7 cellular contexts compared by ENCODE assay signal in genomic region chr6:143447865-143448264, GRCh38. TPM values are rescaled to one million over a fixed set of nuclear protein-coding genes. Genes with fewer than 3 reads are reported as not detected.
DNase-seq lines count a peak whose midpoint lies in the region; ATAC-seq and TF ChIP-seq lines count a peak whose summit lies in the region.
"Not testable (repeated sequence)": the region's sequence is repeated elsewhere in the genome, so short reads cannot be mapped to it uniquely, and the experiment has no call there.

No MANE protein-coding gene starts in this region.

- not testable (repeated sequence) for H3K36me3 ChIP-seq in CD4-positive, CD25-positive, alpha-beta regulatory T cell (ENCODE audit: control insufficient read depth, insufficient read depth, low read length); HEK293 (ENCODE audit: control insufficient read depth in 2 of 2, insufficient read depth in 1 of 2, low read length in 2 of 2)

- peak overlapping the region in 1 of 3 donors; percentile 74 for H3K27ac Mint-ChIP-seq in CD4-positive, CD25-positive, alpha-beta regulatory T cell
- not testable (repeated sequence) for H3K27ac Mint-ChIP-seq in activated T-cell treated with anti-CD3 and anti-CD28 coated beads, Interleukin-2, amount 50 U/mL, for 24 hours; activated T-helper 17 cell treated with anti-CD3 and anti-CD28 coated beads, Interleukin-2, amount 50 U/mL, for 72 hours; activated naive CD4-positive, alpha-beta T cell treated with anti-CD3 and anti-CD28 coated beads, Interleukin-2, amount 50 U/mL, for 24 hours; neural crest cell (ENCODE audit: unreplicated experiment)
- peak overlapping the region; percentile 56 for H3K27ac Mint-ChIP-seq in activated naive CD8-positive, alpha-beta T cell treated with anti-CD3 and anti-CD28 coated beads, Interleukin-2, amount 50 U/mL, for 24 hours

- H3K4me3 ChIP-seq in CD4-positive, CD25-positive, alpha-beta regulatory T cell (ENCODE audit: low read depth, low read length); HEK293 (ENCODE audit: low read depth, low read length): not testable (repeated sequence)

- not testable (repeated sequence) for H3K27ac ChIP-seq in CD4-positive, CD25-positive, alpha-beta regulatory T cell (ENCODE audit: insufficient read depth, low read length, poor library complexity, severe bottlenecking); HEK293 (ENCODE audit: extremely low read depth, low read depth, low read length)

- ATAC-seq in CD4-positive, CD25-positive, alpha-beta regulatory T cell (ENCODE audit: low read depth in 2 of 2); activated T-helper 17 cell treated with anti-CD3 and anti-CD28 coated beads, Interleukin-2, amount 50 U/mL, for 72 hours (replicated peaks); activated naive CD8-positive, alpha-beta T cell treated with anti-CD3 and anti-CD28 coated beads, Interleukin-2, amount 50 U/mL, for 24 hours: not testable (repeated sequence)

- H3K4me1 ChIP-seq in CD4-positive, CD25-positive, alpha-beta regulatory T cell (ENCODE audit: control insufficient read depth, insufficient read depth, low read length, poor library complexity, severe bottlenecking) = peaks cover 29% of the 10 kb centered on the region
- not testable (repeated sequence) for H3K4me1 ChIP-seq in HEK293 (ENCODE audit: control insufficient read depth, insufficient read depth, low read length)

- H3K9me3 Mint-ChIP-seq in CD4-positive, CD25-positive, alpha-beta regulatory T cell; activated T-cell treated with anti-CD3 and anti-CD28 coated beads, Interleukin-2, amount 50 U/mL, for 24 hours; activated T-helper 17 cell treated with anti-CD3 and anti-CD28 coated beads, Interleukin-2, amount 50 U/mL, for 72 hours; activated naive CD4-positive, alpha-beta T cell treated with anti-CD3 and anti-CD28 coated beads, Interleukin-2, amount 50 U/mL, for 24 hours; activated naive CD8-positive, alpha-beta T cell treated with anti-CD3 and anti-CD28 coated beads, Interleukin-2, amount 50 U/mL, for 24 hours; neural crest cell: not testable (repeated sequence)

- DNase-seq in CD4-positive, CD25-positive, alpha-beta regulatory T cell; activated T-cell treated with anti-CD3 and anti-CD28 coated beads, Interleukin-2, amount 50 U/mL, for 24 hours; activated naive CD8-positive, alpha-beta T cell treated with anti-CD3 and anti-CD28 coated beads, Interleukin-2, amount 50 U/mL, for 24 hours; neural crest cell (ENCODE audit: low read depth, low spot score): not testable (repeated sequence)

- peak overlapping the region in 3 of 4 donors; percentile 8 to 46 (median 27) for H3K4me3 Mint-ChIP-seq in CD4-positive, CD25-positive, alpha-beta regulatory T cell
- peak overlapping the region; percentile 35 for H3K4me3 Mint-ChIP-seq in activated T-cell treated with anti-CD3 and anti-CD28 coated beads, Interleukin-2, amount 50 U/mL, for 24 hours
- H3K4me3 Mint-ChIP-seq in activated T-helper 17 cell treated with anti-CD3 and anti-CD28 coated beads, Interleukin-2, amount 50 U/mL, for 72 hours = peak overlapping the region; percentile 45
- peak overlapping the region; percentile 52 for H3K4me3 Mint-ChIP-seq in activated naive CD4-positive, alpha-beta T cell treated with anti-CD3 and anti-CD28 coated beads, Interleukin-2, amount 50 U/mL, for 24 hours
- H3K4me3 Mint-ChIP-seq in activated naive CD8-positive, alpha-beta T cell treated with anti-CD3 and anti-CD28 coated beads, Interleukin-2, amount 50 U/mL, for 24 hours = peak overlapping the region; percentile 34
- H3K4me3 Mint-ChIP-seq in neural crest cell = peak overlapping the region; percentile 70

- not testable (repeated sequence) for H3K27me3 Mint-ChIP-seq in CD4-positive, CD25-positive, alpha-beta regulatory T cell; activated T-cell treated with anti-CD3 and anti-CD28 coated beads, Interleukin-2, amount 50 U/mL, for 24 hours; activated T-helper 17 cell treated with anti-CD3 and anti-CD28 coated beads, Interleukin-2, amount 50 U/mL, for 72 hours; activated naive CD4-positive, alpha-beta T cell treated with anti-CD3 and anti-CD28 coated beads, Interleukin-2, amount 50 U/mL, for 24 hours; activated naive CD8-positive, alpha-beta T cell treated with anti-CD3 and anti-CD28 coated beads, Interleukin-2, amount 50 U/mL, for 24 hours; neural crest cell (ENCODE audit: low read depth)

- POLR2A ChIA-PET in HEK293 (lab: Yijun Ruan, JAX) = not testable (repeated sequence)

- peaks cover 36 to 54% (median 44%) of the 10 kb centered on the region in 4 donors for H3K4me1 Mint-ChIP-seq in CD4-positive, CD25-positive, alpha-beta regulatory T cell
- peaks cover 51% of the 10 kb centered on the region for H3K4me1 Mint-ChIP-seq in activated T-cell treated with anti-CD3 and anti-CD28 coated beads, Interleukin-2, amount 50 U/mL, for 24 hours (ENCODE audit: low read depth)
- peaks cover 11% of the 10 kb centered on the region for H3K4me1 Mint-ChIP-seq in activated T-helper 17 cell treated with anti-CD3 and anti-CD28 coated beads, Interleukin-2, amount 50 U/mL, for 72 hours
- peaks cover 41% of the 10 kb centered on the region for H3K4me1 Mint-ChIP-seq in activated naive CD4-positive, alpha-beta T cell treated with anti-CD3 and anti-CD28 coated beads, Interleukin-2, amount 50 U/mL, for 24 hours
- H3K4me1 Mint-ChIP-seq in activated naive CD8-positive, alpha-beta T cell treated with anti-CD3 and anti-CD28 coated beads, Interleukin-2, amount 50 U/mL, for 24 hours = peaks cover 40% of the 10 kb centered on the region
- peaks cover 26% of the 10 kb centered on the region for H3K4me1 Mint-ChIP-seq in neural crest cell

- CTCF ChIA-PET in HEK293 (lab: Yijun Ruan, JAX) = interaction anchor here (0.7 to 1.1 kb wide), 3 partner anchors 20 to 600 kb away, joined by 3 to 5 read pairs (median 3); no protein-coding TSS in a partner anchor

- not testable (repeated sequence) for H3K27me3 ChIP-seq in CD4-positive, CD25-positive, alpha-beta regulatory T cell (ENCODE audit: control insufficient read depth, insufficient read depth, low read length)

- not testable (repeated sequence) for H3K9me3 ChIP-seq in CD4-positive, CD25-positive, alpha-beta regulatory T cell (ENCODE audit: control insufficient read depth in 2 of 2, low read length in 2 of 2); HEK293 (ENCODE audit: control insufficient read depth, insufficient read depth, low read depth, low read length)

- not testable (repeated sequence) for TF ChIP-seq CTCF in HEK293 (tag by site-specific recombination; IDR thresholded peaks at IDR 0.05); neural crest cell (conservative IDR thresholded peaks at IDR 0.05)

- not testable (repeated sequence) for H3K36me3 Mint-ChIP-seq in CD4-positive, CD25-positive, alpha-beta regulatory T cell; neural crest cell (ENCODE audit: low read depth)
- peaks cover 66% of the 10 kb centered on the region for H3K36me3 Mint-ChIP-seq in activated T-cell treated with anti-CD3 and anti-CD28 coated beads, Interleukin-2, amount 50 U/mL, for 24 hours (ENCODE audit: low read depth)
- H3K36me3 Mint-ChIP-seq in activated T-helper 17 cell treated with anti-CD3 and anti-CD28 coated beads, Interleukin-2, amount 50 U/mL, for 72 hours (ENCODE audit: low read depth) = peaks cover 48% of the 10 kb centered on the region
- H3K36me3 Mint-ChIP-seq in activated naive CD4-positive, alpha-beta T cell treated with anti-CD3 and anti-CD28 coated beads, Interleukin-2, amount 50 U/mL, for 24 hours = peaks cover 11% of the 10 kb centered on the region
- peaks cover 38% of the 10 kb centered on the region for H3K36me3 Mint-ChIP-seq in activated naive CD8-positive, alpha-beta T cell treated with anti-CD3 and anti-CD28 coated beads, Interleukin-2, amount 50 U/mL, for 24 hours (ENCODE audit: low read depth)

TF ChIP-seq in HEK293, 187 proteins besides CTCF, POLR2A, EP300 and RAD21 (continues in another document):
- peak; percentile 99 for TF ChIP-seq ZNF146 (tag by site-specific recombination; IDR thresholded peaks at IDR 0.05)
- TF ChIP-seq, protein P1, sequence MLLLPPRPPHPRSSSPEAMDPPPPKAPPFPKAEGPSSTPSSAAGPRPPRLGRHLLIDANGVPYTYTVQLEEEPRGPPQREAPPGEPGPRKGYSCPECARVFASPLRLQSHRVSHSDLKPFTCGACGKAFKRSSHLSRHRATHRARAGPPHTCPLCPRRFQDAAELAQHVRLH (tag by site-specific recombination; IDR thresholded peaks at IDR 0.05) = peak; percentile 91

RNA-seq across cellular contexts. Expression of gene ADAT2, which starts 2.6 kb away (rescaled TPM):
- 31.1 TPM for total RNA-seq in CD4-positive, CD25-positive, alpha-beta regulatory T cell
- 1 to 10 TPM; 1.1 to 1.7 (median 1.6) TPM for polyA plus RNA-seq in CD4-positive, CD25-positive, alpha-beta regulatory T cell
- 10 to 100 TPM; 20.8 to 32.6 TPM for total RNA-seq in activated T-helper 17 cell treated with anti-CD3 and anti-CD28 coated beads, Interleukin-2, amount 50 U/mL, for 72 hours
- 10.1 and 11.3 TPM in 2 replicates for total RNA-seq in neural crest cell

RNA-seq across cellular contexts. Expression of gene PEX3, which starts 2.7 kb away (rescaled TPM):
- total RNA-seq in CD4-positive, CD25-positive, alpha-beta regulatory T cell = 12.8 TPM
- 10 to 100 TPM; 24.0 to 29.6 (median 26.3) TPM for polyA plus RNA-seq in CD4-positive, CD25-positive, alpha-beta regulatory T cell
- 10 to 100 TPM; 30.6 to 37.6 TPM for total RNA-seq in activated T-helper 17 cell treated with anti-CD3 and anti-CD28 coated beads, Interleukin-2, amount 50 U/mL, for 72 hours
- 12.1 and 12.6 TPM in 2 replicates for total RNA-seq in neural crest cell
